1 cellular context compared by ENCODE assay signal in genomic region chr17:46979023-46979870, GRCh38.
TF ChIP-seq lines count a peak whose summit lies in the region.

TSS of gene RPRML (minus strand) at chr17:46979253. CDS start at chr17:46979007, 246 bp downstream.

TF ChIP-seq in SK-N-SH, 30 proteins besides CTCF, POLR2A, EP300 and RAD21 (continued from another document):
- TF ChIP-seq RFX5 (IDR thresholded peaks at IDR 0.05; ENCODE audit: low read length) (no peak), FOXJ3 (CRISPR knock-in tag; IDR thresholded peaks at IDR 0.05) (no peak)
